In the genomic region with DNA sequence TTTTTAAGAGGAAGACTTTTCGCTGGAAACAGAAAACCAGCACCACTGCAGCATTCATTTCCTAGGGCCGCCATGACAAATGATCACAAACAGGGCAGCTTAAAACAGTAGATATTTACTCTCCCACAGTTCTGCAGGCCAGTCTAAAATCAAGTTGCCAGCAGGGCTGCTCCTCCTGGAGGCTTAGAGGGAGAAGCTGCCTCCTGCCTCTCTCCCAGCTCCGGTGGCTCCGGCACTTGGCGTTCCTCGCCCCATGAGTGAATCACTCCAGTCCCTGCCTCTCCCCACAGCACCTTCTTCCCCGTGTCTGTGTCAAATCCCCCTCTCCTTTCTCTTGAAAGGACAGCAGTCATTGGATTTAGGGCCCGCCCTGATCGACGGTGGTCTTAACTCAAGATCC, we compare ENCODE assay signal across 2 cellular contexts.
TF ChIP-seq lines count a peak whose summit lies in the region.

No MANE protein-coding gene starts in this region.

TF ChIP-seq in SK-N-SH treated with all-trans-retinoic acid at 6 μM for 48 hours, 23 proteins besides CTCF, POLR2A, EP300 and RAD21 (continued from another document):
- TF ChIP-seq ZNF565 (CRISPR knock-in tag; conservative IDR thresholded peaks at IDR 0.05; ENCODE audit: low read depth) (no peak), TOX (CRISPR knock-in tag; IDR thresholded peaks at IDR 0.05; ENCODE audit: borderline replicate concordance) (no peak), BACH2 (CRISPR knock-in tag; IDR thresholded peaks at IDR 0.05; ENCODE audit: borderline replicate concordance) (no peak), TSHZ2 (CRISPR knock-in tag; IDR thresholded peaks at IDR 0.05) (no peak), GLIS3 (CRISPR knock-in tag; IDR thresholded peaks at IDR 0.05) (no peak), TCF4 (CRISPR knock-in tag; IDR thresholded peaks at IDR 0.05; ENCODE audit: borderline replicate concordance) (no peak), SNAI2 (CRISPR knock-in tag; IDR thresholded peaks at IDR 0.05) (no peak), CSRNP3 (CRISPR knock-in tag; IDR thresholded peaks at IDR 0.05) (no peak), ZFP3 (CRISPR knock-in tag; IDR thresholded peaks at IDR 0.05) (no peak), ZNF8 (CRISPR knock-in tag; IDR thresholded peaks at IDR 0.05) (no peak), ARNTL (CRISPR knock-in tag; IDR thresholded peaks at IDR 0.05; ENCODE audit: borderline replicate concordance, low read depth) (no peak), RARB (CRISPR knock-in tag; IDR thresholded peaks at IDR 0.05) (no peak), CSDC2 (CRISPR knock-in tag; IDR thresholded peaks at IDR 0.05) (no peak)
- TF ChIP-seq, protein P1, sequence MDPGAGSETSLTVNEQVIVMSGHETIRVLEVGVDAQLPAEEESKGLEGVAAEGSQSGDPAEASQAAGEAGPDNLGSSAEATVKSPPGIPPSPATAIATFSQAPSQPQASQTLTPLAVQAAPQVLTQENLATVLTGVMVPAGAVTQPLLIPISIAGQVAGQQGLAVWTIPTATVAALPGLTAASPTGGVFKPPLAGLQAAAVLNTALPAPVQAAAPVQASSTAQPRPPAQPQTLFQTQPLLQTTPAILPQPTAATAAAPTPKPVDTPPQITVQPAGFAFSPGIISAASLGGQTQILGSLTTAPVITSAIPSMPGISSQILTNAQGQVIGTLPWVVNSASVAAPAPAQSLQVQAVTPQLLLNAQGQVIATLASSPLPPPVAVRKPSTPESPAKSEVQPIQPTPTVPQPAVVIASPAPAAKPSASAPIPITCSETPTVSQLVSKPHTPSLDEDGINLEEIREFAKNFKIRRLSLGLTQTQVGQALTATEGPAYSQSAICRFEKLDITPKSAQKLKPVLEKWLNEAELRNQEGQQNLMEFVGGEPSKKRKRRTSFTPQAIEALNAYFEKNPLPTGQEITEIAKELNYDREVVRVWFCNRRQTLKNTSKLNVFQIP (CRISPR knock-in tag; IDR thresholded peaks at IDR 0.05; ENCODE audit: borderline replicate concordance, low read depth): no peak

TF ChIP-seq in SK-N-SH, 30 proteins besides CTCF, POLR2A, EP300 and RAD21 (continued from another document):
- no peak for TF ChIP-seq REST (IDR thresholded peaks at IDR 0.05; ENCODE audit: low read depth, low read length)
- TF ChIP-seq MXI1 (IDR thresholded peaks at IDR 0.05; ENCODE audit: low read depth, low read length): no peak
- TF ChIP-seq FOSL2 (IDR thresholded peaks at IDR 0.05; ENCODE audit: borderline replicate concordance, low read depth): no peak
- TF ChIP-seq CHD2 (IDR thresholded peaks at IDR 0.05; ENCODE audit: low read length, partially characterized antibody): no peak
